In the genomic region with DNA sequence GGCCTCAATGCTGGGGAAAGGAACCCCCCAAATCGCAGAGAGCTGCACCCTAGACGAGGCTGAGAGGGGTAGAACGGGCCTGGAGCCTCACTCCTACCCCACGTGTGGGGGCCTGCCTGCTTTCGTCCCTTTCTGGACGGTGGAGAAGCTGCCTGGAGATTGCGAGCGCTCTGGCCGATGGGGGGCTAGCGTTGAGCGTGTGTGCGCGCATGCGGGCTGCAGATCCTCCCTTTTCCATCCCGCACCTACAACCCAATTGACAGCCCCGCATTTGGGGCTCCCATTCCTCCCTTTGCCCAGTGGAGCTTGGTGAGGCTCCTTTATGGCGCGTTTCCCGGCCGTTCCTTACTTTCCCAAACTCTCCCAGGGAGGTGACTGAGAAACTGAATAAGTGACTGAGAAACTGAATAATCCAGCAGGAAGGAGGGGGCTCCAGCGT, we compare ENCODE assay signal across 8 cellular contexts. TPM values are rescaled to one million over a fixed set of nuclear protein-coding genes. Genes with fewer than 3 reads are reported as not detected.
DNase-seq lines count a peak whose midpoint lies in the region; ATAC-seq and TF ChIP-seq lines count a peak whose summit lies in the region.

No MANE protein-coding gene starts in this region.

- CTCF ChIA-PET in WTC11 (lab: Charles Lee), result interaction anchor here (0.9 to 5.1 kb wide), 8 partner anchors 25 to 353 kb away, joined by 3 to 46 read pairs (median 7); a partner anchor contains a TSS

- H3K27me3 ChIP-seq in heart right ventricle (peaks cover 0 to 16% (median 0%) of the 10 kb centered on the region in 7 donors), skeletal muscle tissue (ENCODE audit: control insufficient read depth in 3 of 3, insufficient read depth in 3 of 3, low read length in 3 of 3) (no peaks in the 10 kb centered on the region)

- peaks cover 24% of the 10 kb centered on the region for H3K4me1 Mint-ChIP-seq in WTC11

- peak overlapping the region; percentile 98 for H3K27ac Mint-ChIP-seq in WTC11

- H3K36me3 ChIP-seq in heart right ventricle (no peaks in the 10 kb centered on the region), skeletal muscle tissue (ENCODE audit: control insufficient read depth in 3 of 3, insufficient read depth in 3 of 3, low read length in 3 of 3) (peaks cover 0 to 7% (median under 1%) of the 10 kb centered on the region in 3 donors)

- H3K4me3 Mint-ChIP-seq in WTC11, result peak overlapping the region; percentile 94

- TF ChIP-seq CTCF in WTC11 (IDR thresholded peaks at IDR 0.05) (no peak), heart right ventricle (IDR thresholded peaks at IDR 0.05) (no peak)

- H3K4me3 ChIP-seq in heart right ventricle (peak overlapping the region; percentile 20 to 67 (median 60)), skeletal muscle tissue (ENCODE audit: low read length in 3 of 3) (peak overlapping the region; percentile 66 to 87 (median 74))

- no peak for ATAC-seq in WTC11
- ATAC-seq in heart right ventricle, result peak in 4 of 8 donors; percentile 0 to 9 (median 2)
- no peak for ATAC-seq in GM21390 (IDR thresholded peaks at IDR 0.05; ENCODE audit: unreplicated experiment)
- no peak for ATAC-seq in HG02884 (IDR thresholded peaks at IDR 0.05; ENCODE audit: unreplicated experiment)

- intact Hi-C loops in heart right ventricle (cut with DNase I), result loop anchor here in 3 of 10 donors (10.0 kb wide), 2 partner anchors 152 to 242 kb away; a partner anchor contains a TSS

- 31 to 39% methylated on average over 21 of the region's 21 CpGs for WGBS in heart right ventricle, 2 donors

- H3K9me3 ChIP-seq in heart right ventricle (no peaks in the 10 kb centered on the region), skeletal muscle tissue (ENCODE audit: control insufficient read depth in 3 of 3, low read length in 3 of 3) (no peaks in the 10 kb centered on the region)

- H3K27ac ChIP-seq in heart right ventricle (peak overlapping the region; percentile 17 to 94 (median 88)), skeletal muscle tissue (ENCODE audit: low read depth, low read length) (peak overlapping the region; percentile 74)

- H3K27me3 Mint-ChIP-seq in WTC11 (ENCODE audit: low read depth), result peaks cover 14% of the 10 kb centered on the region

- H3K9me3 Mint-ChIP-seq in WTC11, result no peaks in the 10 kb centered on the region

- H3K4me1 ChIP-seq in heart right ventricle (peaks cover 9 to 47% (median 30%) of the 10 kb centered on the region in 9 donors), skeletal muscle tissue (ENCODE audit: control insufficient read depth in 3 of 3, insufficient read depth in 3 of 3, low read length in 3 of 3) (peaks cover 18 to 23% (median 20%) of the 10 kb centered on the region in 3 donors)

- peaks cover 8% of the 10 kb centered on the region; the same call in 1 of the 2 replicates for H3K36me3 Mint-ChIP-seq in WTC11

- POLR2A ChIA-PET in WTC11 (lab: Charles Lee), result interaction anchor here (0.6 to 4.2 kb wide), 7 partner anchors 9 to 152 kb away, joined by 3 to 39 read pairs (median 3); a partner anchor contains a TSS

- peak; percentile 21 for DNase-seq in NCI-H345 (lab: John Stamatoyannopoulos, UW)
- no peak for DNase-seq in NCI-H345 treated with DMSO at 0.1 percent for 48 hours (lab: John Stamatoyannopoulos, UW; ENCODE audit: unreplicated experiment)
- DNase-seq in WTC11 (ENCODE audit: low spot score), result peak; percentile 45
- no peak for DNase-seq in heart right ventricle
- no peak for DNase-seq in stimulated activated naive CD4-positive, alpha-beta T cell treated with Interleukin-2 at 50 U/mL for 16 hours (lab: John Stamatoyannopoulos, UW)

- peak overlapping the region; percentile 61 to 93 (median 76) for H3K9ac ChIP-seq in skeletal muscle tissue (ENCODE audit: low read depth in 1 of 3, low read length in 3 of 3)

TF ChIP-seq in WTC11, 78 proteins besides CTCF, POLR2A, EP300 and RAD21:
- TF ChIP-seq, protein P1, sequence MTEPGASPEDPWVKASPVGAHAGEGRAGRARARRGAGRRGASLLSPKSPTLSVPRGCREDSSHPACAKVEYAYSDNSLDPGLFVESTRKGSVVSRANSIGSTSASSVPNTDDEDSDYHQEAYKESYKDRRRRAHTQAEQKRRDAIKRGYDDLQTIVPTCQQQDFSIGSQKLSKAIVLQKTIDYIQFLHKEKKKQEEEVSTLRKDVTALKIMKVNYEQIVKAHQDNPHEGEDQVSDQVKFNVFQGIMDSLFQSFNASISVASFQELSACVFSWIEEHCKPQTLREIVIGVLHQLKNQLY (CRISPR knock-in tag; IDR thresholded peaks at IDR 0.05), result peak; percentile 34; the same call in 1 of the 2 replicates
- TF ChIP-seq NR3C1 (CRISPR knock-in tag; conservative IDR thresholded peaks at IDR 0.05; ENCODE audit: low read depth), result no peak
- no peak for TF ChIP-seq ZNF423 (CRISPR knock-in tag; IDR thresholded peaks at IDR 0.05)
- no peak for TF ChIP-seq ZNF671 (CRISPR knock-in tag; IDR thresholded peaks at IDR 0.05)
- no peak for TF ChIP-seq ZNF121 (CRISPR knock-in tag; IDR thresholded peaks at IDR 0.05)
- TF ChIP-seq ZNF138 (CRISPR knock-in tag; conservative IDR thresholded peaks at IDR 0.05), result no peak
- TF ChIP-seq IRF2 (CRISPR knock-in tag; IDR thresholded peaks at IDR 0.05; ENCODE audit: borderline replicate concordance, low read depth), result no peak
- TF ChIP-seq NR2C2 (CRISPR knock-in tag; IDR thresholded peaks at IDR 0.05), result no peak
- TF ChIP-seq, protein P2, sequence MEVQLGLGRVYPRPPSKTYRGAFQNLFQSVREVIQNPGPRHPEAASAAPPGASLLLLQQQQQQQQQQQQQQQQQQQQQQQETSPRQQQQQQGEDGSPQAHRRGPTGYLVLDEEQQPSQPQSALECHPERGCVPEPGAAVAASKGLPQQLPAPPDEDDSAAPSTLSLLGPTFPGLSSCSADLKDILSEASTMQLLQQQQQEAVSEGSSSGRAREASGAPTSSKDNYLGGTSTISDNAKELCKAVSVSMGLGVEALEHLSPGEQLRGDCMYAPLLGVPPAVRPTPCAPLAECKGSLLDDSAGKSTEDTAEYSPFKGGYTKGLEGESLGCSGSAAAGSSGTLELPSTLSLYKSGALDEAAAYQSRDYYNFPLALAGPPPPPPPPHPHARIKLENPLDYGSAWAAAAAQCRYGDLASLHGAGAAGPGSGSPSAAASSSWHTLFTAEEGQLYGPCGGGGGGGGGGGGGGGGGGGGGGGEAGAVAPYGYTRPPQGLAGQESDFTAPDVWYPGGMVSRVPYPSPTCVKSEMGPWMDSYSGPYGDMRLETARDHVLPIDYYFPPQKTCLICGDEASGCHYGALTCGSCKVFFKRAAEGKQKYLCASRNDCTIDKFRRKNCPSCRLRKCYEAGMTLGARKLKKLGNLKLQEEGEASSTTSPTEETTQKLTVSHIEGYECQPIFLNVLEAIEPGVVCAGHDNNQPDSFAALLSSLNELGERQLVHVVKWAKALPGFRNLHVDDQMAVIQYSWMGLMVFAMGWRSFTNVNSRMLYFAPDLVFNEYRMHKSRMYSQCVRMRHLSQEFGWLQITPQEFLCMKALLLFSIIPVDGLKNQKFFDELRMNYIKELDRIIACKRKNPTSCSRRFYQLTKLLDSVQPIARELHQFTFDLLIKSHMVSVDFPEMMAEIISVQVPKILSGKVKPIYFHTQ (CRISPR knock-in tag; IDR thresholded peaks at IDR 0.05), result no peak
- no peak for TF ChIP-seq HMGA2 (CRISPR knock-in tag; IDR thresholded peaks at IDR 0.05)
- TF ChIP-seq, protein P3, sequence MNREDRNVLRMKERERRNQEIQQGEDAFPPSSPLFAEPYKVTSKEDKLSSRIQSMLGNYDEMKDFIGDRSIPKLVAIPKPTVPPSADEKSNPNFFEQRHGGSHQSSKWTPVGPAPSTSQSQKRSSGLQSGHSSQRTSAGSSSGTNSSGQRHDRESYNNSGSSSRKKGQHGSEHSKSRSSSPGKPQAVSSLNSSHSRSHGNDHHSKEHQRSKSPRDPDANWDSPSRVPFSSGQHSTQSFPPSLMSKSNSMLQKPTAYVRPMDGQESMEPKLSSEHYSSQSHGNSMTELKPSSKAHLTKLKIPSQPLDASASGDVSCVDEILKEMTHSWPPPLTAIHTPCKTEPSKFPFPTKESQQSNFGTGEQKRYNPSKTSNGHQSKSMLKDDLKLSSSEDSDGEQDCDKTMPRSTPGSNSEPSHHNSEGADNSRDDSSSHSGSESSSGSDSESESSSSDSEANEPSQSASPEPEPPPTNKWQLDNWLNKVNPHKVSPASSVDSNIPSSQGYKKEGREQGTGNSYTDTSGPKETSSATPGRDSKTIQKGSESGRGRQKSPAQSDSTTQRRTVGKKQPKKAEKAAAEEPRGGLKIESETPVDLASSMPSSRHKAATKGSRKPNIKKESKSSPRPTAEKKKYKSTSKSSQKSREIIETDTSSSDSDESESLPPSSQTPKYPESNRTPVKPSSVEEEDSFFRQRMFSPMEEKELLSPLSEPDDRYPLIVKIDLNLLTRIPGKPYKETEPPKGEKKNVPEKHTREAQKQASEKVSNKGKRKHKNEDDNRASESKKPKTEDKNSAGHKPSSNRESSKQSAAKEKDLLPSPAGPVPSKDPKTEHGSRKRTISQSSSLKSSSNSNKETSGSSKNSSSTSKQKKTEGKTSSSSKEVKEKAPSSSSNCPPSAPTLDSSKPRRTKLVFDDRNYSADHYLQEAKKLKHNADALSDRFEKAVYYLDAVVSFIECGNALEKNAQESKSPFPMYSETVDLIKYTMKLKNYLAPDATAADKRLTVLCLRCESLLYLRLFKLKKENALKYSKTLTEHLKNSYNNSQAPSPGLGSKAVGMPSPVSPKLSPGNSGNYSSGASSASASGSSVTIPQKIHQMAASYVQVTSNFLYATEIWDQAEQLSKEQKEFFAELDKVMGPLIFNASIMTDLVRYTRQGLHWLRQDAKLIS (CRISPR knock-in tag; IDR thresholded peaks at IDR 0.05; ENCODE audit: borderline replicate concordance), result 0 out of 2 replicates have a peak, but pooled peaks have one; percentile 8

RNA-seq across cellular contexts. Expression of a gene that starts 0.9 kb away (rescaled TPM):
- total RNA-seq in WTC11 (2021) (48.5 to 55.0 TPM (median 49.8 TPM) in 3 replicates), heart right ventricle (1 to 10 TPM in 1 of 10 donors, under 1 TPM in 9; 0.07 to 1.0 (median 0.44) TPM), skeletal muscle tissue (not detected)
- polyA plus RNA-seq in heart right ventricle, result under 1 TPM; 0.25 to 0.66 TPM

RNA-seq across cellular contexts. Expression of a gene that starts 8.3 kb away (rescaled TPM):
- total RNA-seq in WTC11 (2021) (9.4 to 10.2 TPM (median 9.8 TPM) in 3 replicates), heart right ventricle (10 to 100 TPM; 31.0 to 62.1 (median 44.0) TPM), skeletal muscle tissue (23.0 TPM)
- polyA plus RNA-seq in heart right ventricle, result 10 to 100 TPM; 33.1 to 33.7 TPM

RNA-seq across cellular contexts. Expression of a gene that starts 27.5 kb away (rescaled TPM):
- total RNA-seq in WTC11 (2021) (27.4 TPM in 3 replicates), heart right ventricle (10 to 100 TPM; 28.4 to 59.2 (median 42.4) TPM), skeletal muscle tissue (9.4 TPM)
- 10 to 100 TPM; 22.6 to 85.6 TPM for polyA plus RNA-seq in heart right ventricle

Comparison
In these comparisons a context has a peak if more than half of its experiments do, and no peak if none do; other contexts are left out.
1. DNase-seq: peak in NCI-H345 (single experiment) and WTC11 (single experiment); none in NCI-H345 treated with DMSO at 0.1 percent for 48 hours (single experiment), heart right ventricle (0 of 2) and stimulated activated naive CD4-positive, alpha-beta T cell treated with Interleukin-2 at 50 U/mL for 16 hours (single experiment).
2. RNA of a gene that starts 0.9 kb away (total RNA-seq): 48.5 to 55.0 TPM in WTC11; 0.07 to 1.0 TPM in heart right ventricle and not detected in skeletal muscle tissue (single experiment); every median in the first group is over 10 times any median in the second.